25 cellular contexts compared by ENCODE assay signal in genomic region chr4:633406-633805, GRCh38. TPM values are rescaled to one million over a fixed set of nuclear protein-coding genes. Genes with fewer than 3 reads are reported as not detected.
"Had no signal": no experiment of that assay in that cellular context is flagged by ENCODE, and none has a peak within 500 bp of the region (broad histone marks: within the 10 kb centered on the region; RNA-seq: fewer than 3 reads in every experiment).

No MANE protein-coding gene starts in this region.

- H3K9ac ChIP-seq: neural progenitor cell had no signal

- H3K27me3 ChIP-seq: colonic mucosa, dorsolateral prefrontal cortex, neural progenitor cell, testis, vagina had no signal

- H3K9me3 ChIP-seq: colonic mucosa, gastroesophageal sphincter, psoas muscle, testis, vagina had no signal

- DNase-seq: activated CD4-positive, alpha-beta memory T cell treated with anti-CD3 and anti-CD28 coated beads for 36 hours; activated CD4-positive, alpha-beta T cell treated with anti-CD3 and anti-CD28 coated beads for 48 hours; activated CD4-positive, CD25-positive, alpha-beta regulatory T cell; activated naive CD4-positive, alpha-beta T cell treated with anti-CD3 and anti-CD28 coated beads, Interleukin-2, amount 10 ng/mL, durations not matched to agents 7 days and 5 days; activated T-cell treated with anti-CD3 and anti-CD28 coated beads, Interleukin-2, amount 50 U/mL, for 48 hours; caudate nucleus; colonic mucosa; effector memory CD8-positive, alpha-beta T cell; esophagus squamous epithelium; naive thymus-derived CD4-positive, alpha-beta T cell; stimulated activated CD4-positive, alpha-beta T cell treated with anti-CD3 and anti-CD28 coated beads, Interleukin-2, amount 100 ng/mL, for 24 hours; T-helper 1 cell; T-helper 9 cell; testis had no signal

- FAIRE-seq: islet of Langerhans had no signal

- H3K4me1 ChIP-seq: colonic mucosa, esophagus squamous epithelium, gastroesophageal sphincter, neural progenitor cell, psoas muscle, testis, vagina had no signal

- H3K27ac ChIP-seq: colonic mucosa, dorsolateral prefrontal cortex, esophagus squamous epithelium, gastroesophageal sphincter, neural progenitor cell, psoas muscle, skin epidermis, testis, vagina had no signal

- ATAC-seq: effector memory CD8-positive, alpha-beta T cell; gastroesophageal sphincter; psoas muscle; right cardiac atrium; stimulated activated effector memory CD8-positive, alpha-beta T cell treated with anti-CD3 and anti-CD28 coated beads, Interleukin-12 subunit alpha, Interleukin-12 subunit beta, amount 100 ng/mL, for 72 hours had no signal

- H3K4me3 ChIP-seq: colonic mucosa, dorsolateral prefrontal cortex, esophagus squamous epithelium, gastroesophageal sphincter, neural progenitor cell, psoas muscle, skin epidermis, testis, vagina had no signal

- H3K36me3 ChIP-seq: colonic mucosa, esophagus squamous epithelium, gastroesophageal sphincter, neural progenitor cell, vagina had no signal

RNA-seq across cellular contexts. Expression of gene SLC49A3, which starts 55.5 kb away (rescaled TPM):
- polyA plus RNA-seq: naive thymus-derived CD4-positive, alpha-beta T cell had no signal

RNA-seq across cellular contexts. Expression of gene TMEM271, which starts 57.3 kb away (rescaled TPM):
- total RNA-seq: activated CD4-positive, alpha-beta memory T cell treated with anti-CD3 and anti-CD28 coated beads for 36 hours; colonic mucosa; lung microvascular endothelial cell; naive thymus-derived CD4-positive, alpha-beta T cell; osteocyte; psoas muscle; right cardiac atrium had no signal
- polyA plus RNA-seq: naive thymus-derived CD4-positive, alpha-beta T cell; psoas muscle; right cardiac atrium had no signal
